ENCODE assay signal across 13 cellular contexts in the genomic region with DNA sequence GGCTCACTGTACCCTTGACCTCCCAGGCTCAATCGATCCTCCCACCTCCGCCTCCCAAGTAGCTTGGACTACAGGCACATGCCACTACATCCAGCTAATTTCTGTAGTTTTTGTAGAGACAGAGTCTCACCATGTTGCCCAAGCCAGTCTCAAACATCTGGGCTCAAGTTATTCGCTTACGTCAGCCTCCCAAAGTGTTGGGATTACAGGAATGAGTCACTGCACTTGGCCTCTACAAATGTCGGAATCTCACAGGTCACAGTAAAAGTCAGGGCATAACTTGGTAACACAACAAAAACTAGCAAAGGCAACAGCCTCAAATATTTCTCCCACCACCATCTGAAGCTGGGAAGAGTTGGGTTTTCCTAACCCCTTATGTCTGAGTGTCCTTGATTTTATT. TPM values are rescaled to one million over a fixed set of nuclear protein-coding genes. Genes with fewer than 3 reads are reported as not detected.
DNase-seq lines count a peak whose midpoint lies in the region; FAIRE-seq and TF ChIP-seq lines count a peak whose summit lies in the region.
"Had no signal": no experiment of that assay in that cellular context is flagged by ENCODE, and none has a peak within 500 bp of the region (broad histone marks: within the 10 kb centered on the region; RNA-seq: fewer than 3 reads in every experiment).

No MANE protein-coding gene starts in this region.

- H3K36me3 ChIP-seq in SJCRH30 (no peaks in the 10 kb centered on the region), skeletal muscle tissue (ENCODE audit: control insufficient read depth in 3 of 3, insufficient read depth in 3 of 3, low read length in 3 of 3) (no peaks in the 10 kb centered on the region), H7 (replicated peaks; ENCODE audit: control insufficient read depth, insufficient read depth, low read length) (no peaks in the 10 kb centered on the region)

- peak; percentile 99 for FAIRE-seq in H54 (lab: Jason Lieb, UNC)
- FAIRE-seq: keratinocyte had no signal

- intact Hi-C loops in posterior cingulate gyrus (cut with DNase I) = no loop called here

- H3K4me3 ChIP-seq in SJCRH30 (no peak overlapping the region), skeletal muscle tissue (ENCODE audit: low read length in 3 of 3) (no peak overlapping the region), H7 (ENCODE audit: insufficient read depth, low read depth, low read length) (no peak overlapping the region)

- no peaks in the 10 kb centered on the region for H3K4me1 ChIP-seq in SJCRH30
- H3K4me1 ChIP-seq in skeletal muscle tissue (ENCODE audit: control insufficient read depth in 3 of 3, insufficient read depth in 3 of 3, low read length in 3 of 3) = peaks cover 0 to 3% (median 0%) of the 10 kb centered on the region in 3 donors

- H3K9ac ChIP-seq in skeletal muscle tissue (ENCODE audit: low read depth in 1 of 3, low read length in 3 of 3) = no peak overlapping the region

- no peak for TF ChIP-seq POLR2A in H54 (IDR thresholded peaks at IDR 0.05; ENCODE audit: low read depth, low read length)

- no peaks in the 10 kb centered on the region for H3K9me3 ChIP-seq in SJCRH30 (replicated peaks)
- no peaks in the 10 kb centered on the region for H3K9me3 ChIP-seq in skeletal muscle tissue (ENCODE audit: control insufficient read depth in 3 of 3, low read length in 3 of 3)

- H3K27ac ChIP-seq in SJCRH30 (no peak overlapping the region), skeletal muscle tissue (ENCODE audit: low read depth, low read length) (peak overlapping the region; percentile 9)

- H3K27me3 ChIP-seq in SJCRH30 (0 out of 2 replicates have a peak, but pooled peaks cover 3% of the 10 kb centered on the region), skeletal muscle tissue (ENCODE audit: control insufficient read depth in 3 of 3, insufficient read depth in 3 of 3, low read length in 3 of 3) (no peaks in the 10 kb centered on the region), H7 (ENCODE audit: control insufficient read depth, insufficient read depth, low read length) (no peaks in the 10 kb centered on the region)

- DNase-seq in H54 (ENCODE audit: insufficient read length, low spot score) (peak; percentile 23), SJCRH30 (peak; percentile 13 to 44), fibroblast of the conjunctiva (ENCODE audit: low read depth) (peak; percentile 90), OCI-M1 (lab: John Stamatoyannopoulos, UW) (no peak), posterior cingulate gyrus (no peak), H7 (no peak)
- DNase-seq in activated T-cell treated with anti-CD3 and anti-CD28 coated beads, Interleukin-2, amount 50 U/mL, for 48 hours = no peak
- DNase-seq: activated effector memory CD4-positive, alpha-beta T cell treated with anti-CD3 and anti-CD28 coated beads, Interleukin-2, amount 50 U/mL, for 16 hours; GF-D8; NCI-H2029; occipital lobe had no signal

RNA-seq across cellular contexts. Expression of gene SCG2, which starts 25.3 kb away (rescaled TPM):
- not detected in 2 replicates for total RNA-seq in SJCRH30 (2014; rRNA removed; shearing (Covaris generic))
- not detected for total RNA-seq in skeletal muscle tissue
- 2.5 and 3.4 TPM in 2 replicates for total RNA-seq in H7 (2014; rRNA removed; shearing (Covaris generic))

Comparison
In these comparisons a context has a peak if more than half of its experiments do, and no peak if none do; other contexts are left out.
1. DNase-seq: peak in H54 (single experiment), SJCRH30 (2 of 2) and fibroblast of the conjunctiva (single experiment); none in activated T-cell treated with anti-CD3 and anti-CD28 coated beads, Interleukin-2, amount 50 U/mL, for 48 hours (0 of 2), OCI-M1 (single experiment), posterior cingulate gyrus (0 of 10) and H7 (single experiment).